In genomic region chr17:14198013-14198412, GRCh38 we compare ENCODE assay signal across 15 cellular contexts. TPM values are rescaled to one million over a fixed set of nuclear protein-coding genes. Genes with fewer than 3 reads are reported as not detected.
A peak's percentile ranks its signal among the peaks of the same experiment; 100 is the strongest.
DNase-seq lines count a peak whose midpoint lies in the region; ATAC-seq and TF ChIP-seq lines count a peak whose summit lies in the region.
"Had no signal": no experiment of that assay in that cellular context is flagged by ENCODE, and none has a peak within 500 bp of the region (broad histone marks: within the 10 kb centered on the region; RNA-seq: fewer than 3 reads in every experiment).

No MANE protein-coding gene starts in this region.

- peak; percentile 59 for DNase-seq in BE2C
- DNase-seq in Caco-2 = peak; percentile 1 to 35
- no peak for DNase-seq in activated CD8-positive, alpha-beta T cell treated with anti-CD3 and anti-CD28 coated beads, Interleukin-2, amount 10 ng/mL, durations not matched to agents 7 days and 5 days
- peak; percentile 78 for DNase-seq in lower lobe of right lung
- no peak for DNase-seq in foreskin keratinocyte
- no peak for DNase-seq in stimulated activated naive CD4-positive, alpha-beta T cell treated with Interleukin-2 at 50 U/mL for 16 hours (lab: John Stamatoyannopoulos, UW)
- DNase-seq in GM10266 (ENCODE audit: extremely low spot score) = no peak
- DNase-seq: GM23248, NCI-H1694 treated with DMSO at 0.1 percent for 48 hours had no signal

- no peaks in the 10 kb centered on the region for H3K27me3 ChIP-seq in BE2C
- H3K27me3 ChIP-seq in Caco-2 (replicated peaks; ENCODE audit: control insufficient read depth, insufficient read depth, low read length) = no peaks in the 10 kb centered on the region
- no peaks in the 10 kb centered on the region for H3K27me3 ChIP-seq in lower lobe of right lung (ENCODE audit: low read depth)
- no peaks in the 10 kb centered on the region for H3K27me3 ChIP-seq in foreskin keratinocyte

- ATAC-seq in activated CD8-positive, alpha-beta T cell treated with anti-CD3 and anti-CD28 coated beads, Interleukin-2, amount 10 ng/mL, durations not matched to agents 7 days and 5 days = no peak
- ATAC-seq in lower lobe of right lung (peak; percentile 92 to 94), foreskin keratinocyte (no peak), HG02571 (IDR thresholded peaks at IDR 0.05; ENCODE audit: unreplicated experiment) (no peak)

- peaks cover 6% of the 10 kb centered on the region for H3K36me3 Mint-ChIP-seq in Caco-2 (ENCODE audit: insufficient read depth, unreplicated experiment)
- H3K36me3 Mint-ChIP-seq in activated CD8-positive, alpha-beta T cell treated with anti-CD3 and anti-CD28 coated beads, Interleukin-2, amount 10 ng/mL, durations not matched to agents 7 days and 5 days (ENCODE audit: low read depth) = peaks cover 46% of the 10 kb centered on the region

- BruUV-seq in Caco-2 (replicated peaks; lab: Mats Ljungman, UMichigan) = no TSS peak

- H3K27ac ChIP-seq in lower lobe of right lung = peak overlapping the region; percentile 67
- H3K27ac ChIP-seq in foreskin keratinocyte = no peak overlapping the region
- H3K27ac ChIP-seq: GM23248 had no signal

- POLR2A ChIA-PET in Caco-2 (lab: Charles Lee) = no interaction called here
- POLR2A ChIA-PET in activated CD8-positive, alpha-beta T cell treated with anti-CD3 and anti-CD28 coated beads, Interleukin-2, amount 10 ng/mL, durations not matched to agents 7 days and 5 days (lab: Charles Lee) = interaction anchor here (1.1 to 6.5 kb wide), 2 partner anchors 100 to 103 kb away, joined by 3 to 64 read pairs; partner anchors contain the start of gene HS3ST3B1

- no peaks in the 10 kb centered on the region for H3K9me3 Mint-ChIP-seq in Caco-2 (ENCODE audit: unreplicated experiment)
- no peaks in the 10 kb centered on the region for H3K9me3 Mint-ChIP-seq in activated CD8-positive, alpha-beta T cell treated with anti-CD3 and anti-CD28 coated beads, Interleukin-2, amount 10 ng/mL, durations not matched to agents 7 days and 5 days (ENCODE audit: insufficient read depth)

- TF ChIP-seq CTCF in BE2C (IDR thresholded peaks at IDR 0.05; ENCODE audit: low read depth, low read length) = 0 out of 2 replicates have a peak, but pooled peaks have one; percentile 11
- TF ChIP-seq CTCF in Caco-2 (IDR thresholded peaks at IDR 0.05; ENCODE audit: insufficient read depth in 1 of 2, low read depth in 1 of 2, low read length in 1 of 2, severe bottlenecking in 1 of 2, unreplicated experiment in 1 of 2) = no peak
- no peak for TF ChIP-seq CTCF in lower lobe of right lung (IDR thresholded peaks at IDR 0.05)
- no peak for TF ChIP-seq CTCF in foreskin keratinocyte (conservative IDR thresholded peaks at IDR 0.05)
- no peak for TF ChIP-seq CTCF in GM10266 (IDR thresholded peaks at IDR 0.05; ENCODE audit: control insufficient read depth, insufficient read depth, low read depth, missing control alignments)

- H3K9me3 ChIP-seq in BE2C (no peaks in the 10 kb centered on the region), Caco-2 (no peaks in the 10 kb centered on the region), lower lobe of right lung (no peaks in the 10 kb centered on the region)

- no peaks in the 10 kb centered on the region for H3K27me3 Mint-ChIP-seq in Caco-2 (ENCODE audit: insufficient read depth, unreplicated experiment)
- no peaks in the 10 kb centered on the region for H3K27me3 Mint-ChIP-seq in activated CD8-positive, alpha-beta T cell treated with anti-CD3 and anti-CD28 coated beads, Interleukin-2, amount 10 ng/mL, durations not matched to agents 7 days and 5 days (ENCODE audit: low read depth)

- H3K4me1 Mint-ChIP-seq in Caco-2 (ENCODE audit: low read depth, unreplicated experiment) = no peaks in the 10 kb centered on the region
- H3K4me1 Mint-ChIP-seq in activated CD8-positive, alpha-beta T cell treated with anti-CD3 and anti-CD28 coated beads, Interleukin-2, amount 10 ng/mL, durations not matched to agents 7 days and 5 days (ENCODE audit: low read depth) = peaks cover 94% of the 10 kb centered on the region

- no peak overlapping the region for H3K27ac Mint-ChIP-seq in Caco-2 (ENCODE audit: unreplicated experiment)
- H3K27ac Mint-ChIP-seq in activated CD8-positive, alpha-beta T cell treated with anti-CD3 and anti-CD28 coated beads, Interleukin-2, amount 10 ng/mL, durations not matched to agents 7 days and 5 days = peak overlapping the region; percentile 92

- no peak overlapping the region for H3K4me3 Mint-ChIP-seq in Caco-2 (ENCODE audit: unreplicated experiment)
- H3K4me3 Mint-ChIP-seq in activated CD8-positive, alpha-beta T cell treated with anti-CD3 and anti-CD28 coated beads, Interleukin-2, amount 10 ng/mL, durations not matched to agents 7 days and 5 days = peak overlapping the region; percentile 57

- intact Hi-C loops in Caco-2 (cut with micrococcal nuclease; ENCODE audit: unreplicated experiment) = no loop called here
- intact Hi-C loops in lower lobe of right lung (cut with DNase I) = no loop called here

- H3K4me1 ChIP-seq in BE2C (no peaks in the 10 kb centered on the region; the same call in 1 of the 2 replicates), Caco-2 (no peaks in the 10 kb centered on the region), lower lobe of right lung (peaks cover 38% of the 10 kb centered on the region), foreskin keratinocyte (no peaks in the 10 kb centered on the region)

- H3K4me3 ChIP-seq in BE2C (ENCODE audit: low read depth, low read length) (no peak overlapping the region), Caco-2 (ENCODE audit: low read depth, low read length) (no peak overlapping the region), lower lobe of right lung (no peak overlapping the region)
- H3K4me3 ChIP-seq: GM23248 had no signal

- H3K36me3 ChIP-seq in BE2C (no peaks in the 10 kb centered on the region), Caco-2 (ENCODE audit: control insufficient read depth, insufficient read depth, low read length) (no peaks in the 10 kb centered on the region), lower lobe of right lung (no peaks in the 10 kb centered on the region)

- CTCF ChIA-PET in Caco-2 (lab: Charles Lee) = no interaction called here
- CTCF ChIA-PET in activated CD8-positive, alpha-beta T cell treated with anti-CD3 and anti-CD28 coated beads, Interleukin-2, amount 10 ng/mL, durations not matched to agents 7 days and 5 days (lab: Charles Lee) = interaction anchor here (1.0 to 1.9 kb wide), 6 partner anchors 10 to 127 kb away, joined by 3 to 9 read pairs (median 4); partner anchors contain the start of gene HS3ST3B1

RNA-seq across cellular contexts. Expression of gene CDRT15, which starts 38.6 kb away (rescaled TPM):
- 2.3 TPM for polyA plus RNA-seq in BE2C (2012; ENCODE audit: insufficient read depth, insufficient read length, low read depth)
- total RNA-seq in Caco-2 (2022) (not detected in 2 replicates), lower lobe of right lung (not detected), foreskin keratinocyte (not detected in 2 replicates)
- total RNA-seq in activated CD8-positive, alpha-beta T cell treated with anti-CD3 and anti-CD28 coated beads, Interleukin-2, amount 10 ng/mL, durations not matched to agents 7 days and 5 days = not detected
- polyA plus RNA-seq in foreskin keratinocyte = not detected in 2 replicates
- total RNA-seq: bronchial epithelial cell, epithelial cell of proximal tubule, GM23248, myocyte, OCI-LY7 had no signal
- polyA plus RNA-seq: GM23248, small intestine had no signal

Comparison
In these comparisons a context has a peak if more than half of its experiments do, and no peak if none do; other contexts are left out.
1. DNase-seq: peak in BE2C (single experiment), Caco-2 (2 of 2) and lower lobe of right lung (single experiment); none in activated CD8-positive, alpha-beta T cell treated with anti-CD3 and anti-CD28 coated beads, Interleukin-2, amount 10 ng/mL, durations not matched to agents 7 days and 5 days (single experiment), foreskin keratinocyte (0 of 2), stimulated activated naive CD4-positive, alpha-beta T cell treated with Interleukin-2 at 50 U/mL for 16 hours (single experiment) and GM10266 (single experiment).
2. ATAC-seq: peak in lower lobe of right lung (2 of 2); none in activated CD8-positive, alpha-beta T cell treated with anti-CD3 and anti-CD28 coated beads, Interleukin-2, amount 10 ng/mL, durations not matched to agents 7 days and 5 days (single experiment), foreskin keratinocyte (single experiment) and HG02571 (single experiment).